ENCODE assay signal across 13 cellular contexts in the genomic region with DNA sequence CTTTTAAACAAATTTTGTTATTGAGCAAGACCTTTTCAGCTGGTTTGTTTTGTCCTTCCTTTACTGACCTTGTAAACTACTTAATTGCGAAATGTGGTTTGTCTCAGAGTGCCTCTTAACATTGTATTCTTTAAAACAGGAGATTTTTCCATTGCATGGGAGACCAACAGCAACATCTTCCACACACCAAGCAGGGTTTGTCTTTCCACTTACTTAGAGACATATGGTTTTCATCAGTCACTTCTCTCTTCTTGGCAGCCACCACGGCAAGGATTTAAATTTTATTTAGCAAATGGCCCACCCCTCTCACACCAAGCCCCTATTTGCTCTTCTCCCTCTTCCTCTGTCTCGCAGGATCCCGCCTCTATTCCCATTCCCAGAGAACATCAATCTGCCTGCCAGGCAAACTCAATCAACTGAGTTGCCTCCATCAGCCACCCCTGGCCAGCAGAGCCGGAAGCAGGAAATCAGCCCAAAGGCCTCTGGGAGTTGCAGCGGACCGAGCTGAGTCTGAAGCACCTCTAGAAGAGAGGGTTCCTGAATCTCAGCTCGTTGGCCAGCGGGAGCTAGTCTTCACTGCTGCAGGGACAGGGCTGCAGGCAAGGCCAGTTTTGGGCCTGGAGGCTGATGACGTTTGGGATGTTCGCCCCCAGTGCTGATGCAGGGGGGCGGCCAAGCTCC. TPM values are rescaled to one million over a fixed set of nuclear protein-coding genes. Genes with fewer than 3 reads are reported as not detected.
DNase-seq lines count a peak whose midpoint lies in the region; ATAC-seq and TF ChIP-seq lines count a peak whose summit lies in the region.
"Had no signal": no experiment of that assay in that cellular context is flagged by ENCODE, and none has a peak within 500 bp of the region (broad histone marks: within the 10 kb centered on the region; RNA-seq: fewer than 3 reads in every experiment).

No MANE protein-coding gene starts in this region.

- H4K20me1 ChIP-seq in MM.1S (ENCODE audit: insufficient read depth, low read length): no peaks in the 10 kb centered on the region

- TF ChIP-seq CTCF in endodermal cell (conservative IDR thresholded peaks at IDR 0.05) (no peak), MM.1S (IDR thresholded peaks at IDR 0.05; ENCODE audit: low read length) (no peak)

- H3K27ac ChIP-seq in endodermal cell (ENCODE audit: low read depth, low read length) (no peak overlapping the region), mucosa of rectum (ENCODE audit: low read depth in 2 of 2, low read length in 2 of 2) (peak overlapping the region; percentile 60 to 63), urinary bladder (ENCODE audit: low read depth) (peak overlapping the region; percentile 53), MM.1S (ENCODE audit: low read length) (no peak overlapping the region)
- H3K27ac ChIP-seq: KMS-11, parathyroid adenoma had no signal

- peaks cover 6% of the 10 kb centered on the region for H3K27me3 Mint-ChIP-seq in endodermal cell (ENCODE audit: insufficient read depth)

- H3K9me3 ChIP-seq in endodermal cell (ENCODE audit: control insufficient read depth, low read length) (no peaks in the 10 kb centered on the region), mucosa of rectum (ENCODE audit: control insufficient read depth in 2 of 2, low read length in 2 of 2) (no peaks in the 10 kb centered on the region), MM.1S (replicated peaks; ENCODE audit: insufficient read depth, low read length) (no peaks in the 10 kb centered on the region)

- H3K9ac ChIP-seq in endodermal cell (ENCODE audit: extremely low read depth, low read length, poor library complexity, severe bottlenecking): no peak overlapping the region
- H3K9ac ChIP-seq in mucosa of rectum (ENCODE audit: low read depth in 1 of 2, low read length in 2 of 2): no peak overlapping the region
- H3K9ac ChIP-seq in MM.1S (ENCODE audit: low read length): no peak overlapping the region
- H3K9ac ChIP-seq: KMS-11, parathyroid adenoma had no signal

- H3K79me2 ChIP-seq in MM.1S (ENCODE audit: low read length): no peaks in the 10 kb centered on the region
- H3K79me2 ChIP-seq: parathyroid adenoma had no signal

- no peak for ATAC-seq in HG02678 (IDR thresholded peaks at IDR 0.05; ENCODE audit: unreplicated experiment)
- ATAC-seq: activated CD8-positive, alpha-beta T cell treated with anti-CD3 and anti-CD28 coated beads for 36 hours had no signal

- no peak overlapping the region for H3K27ac Mint-ChIP-seq in endodermal cell
- H3K27ac Mint-ChIP-seq: activated CD8-positive, alpha-beta T cell treated with anti-CD3 and anti-CD28 coated beads for 36 hours had no signal

- 90 to 91% methylated on average over 6 to 12 of the region's 12 CpGs for WGBS in endodermal cell (ENCODE audit: insufficient coverage in 1 of 2, insufficient read length in 1 of 2), 2 experiments
- WGBS in urinary bladder: 38% methylated on average over 12 of the region's 12 CpGs

- H3K36me3 ChIP-seq in endodermal cell (ENCODE audit: control insufficient read depth, insufficient read depth, low read length): no peaks in the 10 kb centered on the region
- H3K36me3 ChIP-seq in mucosa of rectum (ENCODE audit: control insufficient read depth in 2 of 2, insufficient read depth in 2 of 2, low read length in 2 of 2): no peaks in the 10 kb centered on the region
- no peaks in the 10 kb centered on the region for H3K36me3 ChIP-seq in urinary bladder (ENCODE audit: insufficient read depth)
- no peaks in the 10 kb centered on the region for H3K36me3 ChIP-seq in MM.1S (replicated peaks; ENCODE audit: insufficient read depth, low read length)

- H3K4me3 Mint-ChIP-seq in endodermal cell: no peak overlapping the region
- H3K4me3 Mint-ChIP-seq: activated CD8-positive, alpha-beta T cell treated with anti-CD3 and anti-CD28 coated beads for 36 hours had no signal

- H3K4me1 Mint-ChIP-seq in endodermal cell: peaks cover 2% of the 10 kb centered on the region

- H3K4me1 ChIP-seq in endodermal cell (ENCODE audit: control insufficient read depth, insufficient read depth, low read length) (no peaks in the 10 kb centered on the region), mucosa of rectum (ENCODE audit: control insufficient read depth in 2 of 2, insufficient read depth in 2 of 2, low read length in 2 of 2) (peaks cover 2 to 3% of the 10 kb centered on the region in 2 donors), urinary bladder (ENCODE audit: insufficient read depth) (no peaks in the 10 kb centered on the region), MM.1S (ENCODE audit: low read length) (no peaks in the 10 kb centered on the region)
- H3K4me1 ChIP-seq: parathyroid adenoma had no signal

- H3K36me3 Mint-ChIP-seq in endodermal cell (ENCODE audit: low read depth): no peaks in the 10 kb centered on the region

- no peaks in the 10 kb centered on the region for H3F3A ChIP-seq in MM.1S (ENCODE audit: insufficient read depth, low read length)

- H3K4me2 ChIP-seq in MM.1S (ENCODE audit: low read depth, low read length): no peak overlapping the region
- H3K4me2 ChIP-seq: KMS-11 had no signal

- peaks cover 2% of the 10 kb centered on the region for H3K9me3 Mint-ChIP-seq in endodermal cell
- H3K9me3 Mint-ChIP-seq: activated CD8-positive, alpha-beta T cell treated with anti-CD3 and anti-CD28 coated beads for 36 hours had no signal

- H3K4me3 ChIP-seq in endodermal cell (ENCODE audit: low read length) (no peak overlapping the region), mucosa of rectum (ENCODE audit: low read length in 2 of 2) (no peak overlapping the region), urinary bladder (ENCODE audit: low read depth, low read length) (no peak overlapping the region), MM.1S (ENCODE audit: low read length) (no peak overlapping the region)

- DNase-seq in SIG-M5 treated with dmso at 0.1 percent for 504 hours (lab: John Stamatoyannopoulos, UW; ENCODE audit: unreplicated experiment) (peak; percentile 22), SIG-M5 (lab: John Stamatoyannopoulos, UW) (no peak), endodermal cell (peak; percentile 51), NCI-H1417 treated with DMSO at 0.1 percent for 48 hours (lab: John Stamatoyannopoulos, UW) (no peak), MM.1S (no peak)
- DNase-seq: ACHN; activated CD8-positive, alpha-beta T cell treated with anti-CD3 and anti-CD28 coated beads for 36 hours had no signal

- no peaks in the 10 kb centered on the region for H3K9me2 ChIP-seq in MM.1S (replicated peaks; ENCODE audit: insufficient read depth, low read length)

- H2AFZ ChIP-seq in MM.1S (ENCODE audit: low read length): no peak overlapping the region
- H2AFZ ChIP-seq: parathyroid adenoma had no signal

- no peaks in the 10 kb centered on the region for H3K27me3 ChIP-seq in endodermal cell (ENCODE audit: control insufficient read depth, insufficient read depth, low read length, poor library complexity, severe bottlenecking)
- peaks cover 0 to 2% of the 10 kb centered on the region in 2 donors for H3K27me3 ChIP-seq in mucosa of rectum (ENCODE audit: control insufficient read depth in 2 of 2, insufficient read depth in 2 of 2, low read length in 2 of 2)
- peaks cover 71% of the 10 kb centered on the region for H3K27me3 ChIP-seq in MM.1S (replicated peaks; ENCODE audit: insufficient read depth, low read length)

RNA-seq across cellular contexts. Expression of gene CIB4, which starts 11.3 kb away (rescaled TPM):
- total RNA-seq in endodermal cell (not detected), urinary bladder (not detected)
- polyA plus RNA-seq in endodermal cell (2013, experiment 1 of 2): not detected
- polyA plus RNA-seq in endodermal cell (2013, experiment 2 of 2): not detected
- polyA plus RNA-seq in urinary bladder: not detected
- total RNA-seq: activated CD8-positive, alpha-beta T cell treated with anti-CD3 and anti-CD28 coated beads for 36 hours had no signal
- polyA plus RNA-seq: keratinocyte had no signal

RNA-seq across cellular contexts. Expression of gene KCNK3, which starts 40.0 kb away (rescaled TPM):
- not detected for total RNA-seq in endodermal cell
- polyA plus RNA-seq in endodermal cell (2013, experiment 1 of 2): 1.9 TPM
- 1.7 TPM for polyA plus RNA-seq in endodermal cell (2013, experiment 2 of 2)
- 4.7 TPM for total RNA-seq in urinary bladder
- 11.4 TPM for polyA plus RNA-seq in urinary bladder
- total RNA-seq: activated CD8-positive, alpha-beta T cell treated with anti-CD3 and anti-CD28 coated beads for 36 hours had no signal
- polyA plus RNA-seq: keratinocyte had no signal

Comparison
In these comparisons a context has a peak if more than half of its experiments do, and no peak if none do; other contexts are left out.
1. DNase-seq: peak in SIG-M5 treated with dmso at 0.1 percent for 504 hours (single experiment) and endodermal cell (single experiment); none in SIG-M5 (single experiment), NCI-H1417 treated with DMSO at 0.1 percent for 48 hours (single experiment) and MM.1S (single experiment).
2. H3K27ac ChIP-seq: peak in mucosa of rectum (2 of 2) and urinary bladder (single experiment); none in endodermal cell (single experiment) and MM.1S (single experiment).